In the genomic region with DNA sequence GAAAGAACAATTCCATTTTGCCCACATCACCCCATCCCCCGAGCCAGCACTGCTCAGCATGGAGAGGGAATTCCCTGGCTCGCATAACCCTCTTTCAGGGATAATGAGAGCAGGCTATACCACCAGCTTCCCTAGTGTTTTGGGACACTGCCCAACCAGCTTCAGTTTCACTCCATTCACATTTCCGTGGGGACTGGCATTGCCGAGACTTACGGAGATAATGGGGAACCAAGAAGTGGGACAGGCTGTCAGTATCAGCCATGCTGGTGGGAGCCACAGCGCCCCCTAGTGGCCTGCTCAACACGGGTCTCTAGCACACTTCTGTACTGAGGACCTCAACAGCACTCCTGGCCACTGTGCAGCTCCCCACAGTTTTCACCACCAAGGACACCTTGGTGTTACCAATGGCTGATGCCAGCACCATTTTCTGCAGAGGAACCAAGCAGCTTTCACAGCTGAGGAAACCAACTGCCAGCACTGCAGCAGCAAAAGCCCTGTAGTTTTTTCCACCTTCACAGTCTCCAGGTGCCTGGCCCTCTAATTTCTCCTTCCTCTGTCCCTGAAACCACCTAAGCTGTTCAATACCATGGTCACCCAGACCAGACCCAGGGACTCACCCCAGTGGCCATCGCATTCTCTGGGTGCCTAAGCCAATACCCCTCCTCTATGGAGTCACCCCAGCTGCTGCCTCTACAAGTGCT, we compare ENCODE assay signal across 2 cellular contexts.
TF ChIP-seq lines count a peak whose summit lies in the region.

No MANE protein-coding gene starts in this region.

TF ChIP-seq in A549, 52 proteins besides CTCF, POLR2A, EP300 and RAD21:
- TF ChIP-seq, protein P1, sequence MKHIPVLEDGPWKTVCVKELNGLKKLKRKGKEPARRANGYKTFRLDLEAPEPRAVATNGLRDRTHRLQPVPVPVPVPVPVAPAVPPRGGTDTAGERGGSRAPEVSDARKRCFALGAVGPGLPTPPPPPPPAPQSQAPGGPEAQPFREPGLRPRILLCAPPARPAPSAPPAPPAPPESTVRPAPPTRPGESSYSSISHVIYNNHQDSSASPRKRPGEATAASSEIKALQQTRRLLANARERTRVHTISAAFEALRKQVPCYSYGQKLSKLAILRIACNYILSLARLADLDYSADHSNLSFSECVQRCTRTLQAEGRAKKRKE (CRISPR knock-in tag; IDR thresholded peaks at IDR 0.05; ENCODE audit: low read depth): no peak
- TF ChIP-seq RNF2 (IDR thresholded peaks at IDR 0.05; ENCODE audit: borderline replicate concordance, low read depth) (no peak), TFCP2L1 (CRISPR knock-in tag; IDR thresholded peaks at IDR 0.05) (no peak), BHLHE40 (IDR thresholded peaks at IDR 0.05; ENCODE audit: low read depth, low read length) (no peak), RFX5 (IDR thresholded peaks at IDR 0.05) (no peak), SMC3 (IDR thresholded peaks at IDR 0.05) (peak; percentile 50; the same call in 2 of the 3 replicates)
- TF ChIP-seq, protein P2, sequence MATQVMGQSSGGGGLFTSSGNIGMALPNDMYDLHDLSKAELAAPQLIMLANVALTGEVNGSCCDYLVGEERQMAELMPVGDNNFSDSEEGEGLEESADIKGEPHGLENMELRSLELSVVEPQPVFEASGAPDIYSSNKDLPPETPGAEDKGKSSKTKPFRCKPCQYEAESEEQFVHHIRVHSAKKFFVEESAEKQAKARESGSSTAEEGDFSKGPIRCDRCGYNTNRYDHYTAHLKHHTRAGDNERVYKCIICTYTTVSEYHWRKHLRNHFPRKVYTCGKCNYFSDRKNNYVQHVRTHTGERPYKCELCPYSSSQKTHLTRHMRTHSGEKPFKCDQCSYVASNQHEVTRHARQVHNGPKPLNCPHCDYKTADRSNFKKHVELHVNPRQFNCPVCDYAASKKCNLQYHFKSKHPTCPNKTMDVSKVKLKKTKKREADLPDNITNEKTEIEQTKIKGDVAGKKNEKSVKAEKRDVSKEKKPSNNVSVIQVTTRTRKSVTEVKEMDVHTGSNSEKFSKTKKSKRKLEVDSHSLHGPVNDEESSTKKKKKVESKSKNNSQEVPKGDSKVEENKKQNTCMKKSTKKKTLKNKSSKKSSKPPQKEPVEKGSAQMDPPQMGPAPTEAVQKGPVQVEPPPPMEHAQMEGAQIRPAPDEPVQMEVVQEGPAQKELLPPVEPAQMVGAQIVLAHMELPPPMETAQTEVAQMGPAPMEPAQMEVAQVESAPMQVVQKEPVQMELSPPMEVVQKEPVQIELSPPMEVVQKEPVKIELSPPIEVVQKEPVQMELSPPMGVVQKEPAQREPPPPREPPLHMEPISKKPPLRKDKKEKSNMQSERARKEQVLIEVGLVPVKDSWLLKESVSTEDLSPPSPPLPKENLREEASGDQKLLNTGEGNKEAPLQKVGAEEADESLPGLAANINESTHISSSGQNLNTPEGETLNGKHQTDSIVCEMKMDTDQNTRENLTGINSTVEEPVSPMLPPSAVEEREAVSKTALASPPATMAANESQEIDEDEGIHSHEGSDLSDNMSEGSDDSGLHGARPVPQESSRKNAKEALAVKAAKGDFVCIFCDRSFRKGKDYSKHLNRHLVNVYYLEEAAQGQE (IDR thresholded peaks at IDR 0.05): no peak
- TF ChIP-seq, protein P3, sequence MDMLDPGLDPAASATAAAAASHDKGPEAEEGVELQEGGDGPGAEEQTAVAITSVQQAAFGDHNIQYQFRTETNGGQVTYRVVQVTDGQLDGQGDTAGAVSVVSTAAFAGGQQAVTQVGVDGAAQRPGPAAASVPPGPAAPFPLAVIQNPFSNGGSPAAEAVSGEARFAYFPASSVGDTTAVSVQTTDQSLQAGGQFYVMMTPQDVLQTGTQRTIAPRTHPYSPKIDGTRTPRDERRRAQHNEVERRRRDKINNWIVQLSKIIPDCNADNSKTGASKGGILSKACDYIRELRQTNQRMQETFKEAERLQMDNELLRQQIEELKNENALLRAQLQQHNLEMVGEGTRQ (IDR thresholded peaks at IDR 0.05): no peak
- TF ChIP-seq, protein P4, sequence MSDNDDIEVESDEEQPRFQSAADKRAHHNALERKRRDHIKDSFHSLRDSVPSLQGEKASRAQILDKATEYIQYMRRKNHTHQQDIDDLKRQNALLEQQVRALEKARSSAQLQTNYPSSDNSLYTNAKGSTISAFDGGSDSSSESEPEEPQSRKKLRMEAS (IDR thresholded peaks at IDR 0.05): 0 out of 2 replicates have a peak, but pooled peaks have one; percentile 51

TF ChIP-seq in GM12878, 131 proteins besides CTCF, POLR2A, EP300 and RAD21 (continues in another document):
- peak; percentile 63; the same call in 1 of the 2 replicates for TF ChIP-seq SMC3 (IDR thresholded peaks at IDR 0.05; ENCODE audit: borderline replicate concordance, low read length)
- 0 out of 2 replicates have a peak, but pooled peaks have one; percentile 33 for TF ChIP-seq GATAD2B (conservative IDR thresholded peaks at IDR 0.05; ENCODE audit: low read depth)
- peak; percentile 90 for TF ChIP-seq YY1 (IDR thresholded peaks at IDR 0.05; ENCODE audit: low read depth, low read length)
- 0 out of 2 replicates have a peak, but pooled peaks have one; percentile 57 for TF ChIP-seq IRF4 (IDR thresholded peaks at IDR 0.05; ENCODE audit: low read depth, low read length)
- TF ChIP-seq MYC (IDR thresholded peaks at IDR 0.05; ENCODE audit: insufficient read depth, insufficient read length, insufficient replicate concordance, low read length, severe bottlenecking): no peak
- TF ChIP-seq CREM (IDR thresholded peaks at IDR 0.05; ENCODE audit: low read depth): no peak
- TF ChIP-seq, protein P5, sequence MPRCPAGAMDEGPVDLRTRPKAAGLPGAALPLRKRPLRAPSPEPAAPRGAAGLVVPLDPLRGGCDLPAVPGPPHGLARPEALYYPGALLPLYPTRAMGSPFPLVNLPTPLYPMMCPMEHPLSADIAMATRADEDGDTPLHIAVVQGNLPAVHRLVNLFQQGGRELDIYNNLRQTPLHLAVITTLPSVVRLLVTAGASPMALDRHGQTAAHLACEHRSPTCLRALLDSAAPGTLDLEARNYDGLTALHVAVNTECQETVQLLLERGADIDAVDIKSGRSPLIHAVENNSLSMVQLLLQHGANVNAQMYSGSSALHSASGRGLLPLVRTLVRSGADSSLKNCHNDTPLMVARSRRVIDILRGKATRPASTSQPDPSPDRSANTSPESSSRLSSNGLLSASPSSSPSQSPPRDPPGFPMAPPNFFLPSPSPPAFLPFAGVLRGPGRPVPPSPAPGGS (IDR thresholded peaks at IDR 0.05; ENCODE audit: borderline replicate concordance, insufficient read depth, low read depth, low read length, poor library complexity, severe bottlenecking): no peak
- TF ChIP-seq FOS (IDR thresholded peaks at IDR 0.05; ENCODE audit: borderline replicate concordance, extremely low read depth, insufficient read length): no peak
- TF ChIP-seq, protein P6, sequence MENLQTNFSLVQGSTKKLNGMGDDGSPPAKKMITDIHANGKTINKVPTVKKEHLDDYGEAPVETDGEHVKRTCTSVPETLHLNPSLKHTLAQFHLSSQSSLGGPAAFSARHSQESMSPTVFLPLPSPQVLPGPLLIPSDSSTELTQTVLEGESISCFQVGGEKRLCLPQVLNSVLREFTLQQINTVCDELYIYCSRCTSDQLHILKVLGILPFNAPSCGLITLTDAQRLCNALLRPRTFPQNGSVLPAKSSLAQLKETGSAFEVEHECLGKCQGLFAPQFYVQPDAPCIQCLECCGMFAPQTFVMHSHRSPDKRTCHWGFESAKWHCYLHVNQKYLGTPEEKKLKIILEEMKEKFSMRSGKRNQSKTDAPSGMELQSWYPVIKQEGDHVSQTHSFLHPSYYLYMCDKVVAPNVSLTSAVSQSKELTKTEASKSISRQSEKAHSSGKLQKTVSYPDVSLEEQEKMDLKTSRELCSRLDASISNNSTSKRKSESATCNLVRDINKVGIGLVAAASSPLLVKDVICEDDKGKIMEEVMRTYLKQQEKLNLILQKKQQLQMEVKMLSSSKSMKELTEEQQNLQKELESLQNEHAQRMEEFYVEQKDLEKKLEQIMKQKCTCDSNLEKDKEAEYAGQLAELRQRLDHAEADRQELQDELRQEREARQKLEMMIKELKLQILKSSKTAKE (IDR thresholded peaks at IDR 0.05; ENCODE audit: low read depth, poor library complexity, severe bottlenecking): no peak
- TF ChIP-seq IKZF1 (conservative IDR thresholded peaks at IDR 0.05): peak; percentile 60
- no peak for TF ChIP-seq BCL11A (IDR thresholded peaks at IDR 0.05; ENCODE audit: low read depth, low read length)
- TF ChIP-seq, protein P7, sequence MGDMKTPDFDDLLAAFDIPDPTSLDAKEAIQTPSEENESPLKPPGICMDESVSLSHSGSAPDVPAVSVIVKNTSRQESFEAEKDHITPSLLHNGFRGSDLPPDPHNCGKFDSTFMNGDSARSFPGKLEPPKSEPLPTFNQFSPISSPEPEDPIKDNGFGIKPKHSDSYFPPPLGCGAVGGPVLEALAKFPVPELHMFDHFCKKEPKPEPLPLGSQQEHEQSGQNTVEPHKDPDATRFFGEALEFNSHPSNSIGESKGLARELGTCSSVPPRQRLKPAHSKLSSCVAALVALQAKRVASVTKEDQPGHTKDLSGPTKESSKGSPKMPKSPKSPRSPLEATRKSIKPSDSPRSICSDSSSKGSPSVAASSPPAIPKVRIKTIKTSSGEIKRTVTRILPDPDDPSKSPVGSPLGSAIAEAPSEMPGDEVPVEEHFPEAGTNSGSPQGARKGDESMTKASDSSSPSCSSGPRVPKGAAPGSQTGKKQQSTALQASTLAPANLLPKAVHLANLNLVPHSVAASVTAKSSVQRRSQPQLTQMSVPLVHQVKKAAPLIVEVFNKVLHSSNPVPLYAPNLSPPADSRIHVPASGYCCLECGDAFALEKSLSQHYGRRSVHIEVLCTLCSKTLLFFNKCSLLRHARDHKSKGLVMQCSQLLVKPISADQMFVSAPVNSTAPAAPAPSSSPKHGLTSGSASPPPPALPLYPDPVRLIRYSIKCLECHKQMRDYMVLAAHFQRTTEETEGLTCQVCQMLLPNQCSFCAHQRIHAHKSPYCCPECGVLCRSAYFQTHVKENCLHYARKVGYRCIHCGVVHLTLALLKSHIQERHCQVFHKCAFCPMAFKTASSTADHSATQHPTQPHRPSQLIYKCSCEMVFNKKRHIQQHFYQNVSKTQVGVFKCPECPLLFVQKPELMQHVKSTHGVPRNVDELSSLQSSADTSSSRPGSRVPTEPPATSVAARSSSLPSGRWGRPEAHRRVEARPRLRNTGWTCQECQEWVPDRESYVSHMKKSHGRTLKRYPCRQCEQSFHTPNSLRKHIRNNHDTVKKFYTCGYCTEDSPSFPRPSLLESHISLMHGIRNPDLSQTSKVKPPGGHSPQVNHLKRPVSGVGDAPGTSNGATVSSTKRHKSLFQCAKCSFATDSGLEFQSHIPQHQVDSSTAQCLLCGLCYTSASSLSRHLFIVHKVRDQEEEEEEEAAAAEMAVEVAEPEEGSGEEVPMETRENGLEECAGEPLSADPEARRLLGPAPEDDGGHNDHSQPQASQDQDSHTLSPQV (IDR thresholded peaks at IDR 0.05): no peak
- TF ChIP-seq RUNX3 (IDR thresholded peaks at IDR 0.05; ENCODE audit: low read length): no peak; the same call in 1 of the 2 replicates
- no peak for TF ChIP-seq KDM1A (IDR thresholded peaks at IDR 0.05; ENCODE audit: borderline replicate concordance)
- TF ChIP-seq ETV6 (conservative IDR thresholded peaks at IDR 0.05 in 1 of 2, IDR thresholded peaks at IDR 0.05 in 1 of 2; ENCODE audit: borderline replicate concordance in 1 of 2, low read depth in 1 of 2): no peak
- no peak; the same call in 1 of the 2 replicates for TF ChIP-seq SPI1 (IDR thresholded peaks at IDR 0.05; ENCODE audit: borderline replicate concordance, insufficient read depth, low read depth, low read length)
- TF ChIP-seq LARP7 (IDR thresholded peaks at IDR 0.05): peak; percentile 50; the same call in 1 of the 2 replicates
- TF ChIP-seq SREBF2 (IDR thresholded peaks at IDR 0.05; ENCODE audit: low read length): no peak
- no peak for TF ChIP-seq NRF1 (conservative IDR thresholded peaks at IDR 0.05; ENCODE audit: low read depth, low read length)
- TF ChIP-seq TBL1XR1 (IDR thresholded peaks at IDR 0.05; ENCODE audit: low read depth, low read length): no peak
- no peak for TF ChIP-seq WRNIP1 (IDR thresholded peaks at IDR 0.05; ENCODE audit: borderline replicate concordance, low read depth, low read length)
- TF ChIP-seq, protein P8, sequence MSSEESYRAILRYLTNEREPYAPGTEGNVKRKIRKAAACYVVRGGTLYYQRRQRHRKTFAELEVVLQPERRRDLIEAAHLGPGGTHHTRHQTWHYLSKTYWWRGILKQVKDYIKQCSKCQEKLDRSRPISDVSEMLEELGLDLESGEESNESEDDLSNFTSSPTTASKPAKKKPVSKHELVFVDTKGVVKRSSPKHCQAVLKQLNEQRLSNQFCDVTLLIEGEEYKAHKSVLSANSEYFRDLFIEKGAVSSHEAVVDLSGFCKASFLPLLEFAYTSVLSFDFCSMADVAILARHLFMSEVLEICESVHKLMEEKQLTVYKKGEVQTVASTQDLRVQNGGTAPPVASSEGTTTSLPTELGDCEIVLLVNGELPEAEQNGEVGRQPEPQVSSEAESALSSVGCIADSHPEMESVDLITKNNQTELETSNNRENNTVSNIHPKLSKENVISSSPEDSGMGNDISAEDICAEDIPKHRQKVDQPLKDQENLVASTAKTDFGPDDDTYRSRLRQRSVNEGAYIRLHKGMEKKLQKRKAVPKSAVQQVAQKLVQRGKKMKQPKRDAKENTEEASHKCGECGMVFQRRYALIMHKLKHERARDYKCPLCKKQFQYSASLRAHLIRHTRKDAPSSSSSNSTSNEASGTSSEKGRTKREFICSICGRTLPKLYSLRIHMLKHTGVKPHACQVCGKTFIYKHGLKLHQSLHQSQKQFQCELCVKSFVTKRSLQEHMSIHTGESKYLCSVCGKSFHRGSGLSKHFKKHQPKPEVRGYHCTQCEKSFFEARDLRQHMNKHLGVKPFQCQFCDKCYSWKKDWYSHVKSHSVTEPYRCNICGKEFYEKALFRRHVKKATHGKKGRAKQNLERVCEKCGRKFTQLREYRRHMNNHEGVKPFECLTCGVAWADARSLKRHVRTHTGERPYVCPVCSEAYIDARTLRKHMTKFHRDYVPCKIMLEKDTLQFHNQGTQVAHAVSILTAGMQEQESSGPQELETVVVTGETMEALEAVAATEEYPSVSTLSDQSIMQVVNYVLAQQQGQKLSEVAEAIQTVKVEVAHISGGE (CRISPR knock-in tag; IDR thresholded peaks at IDR 0.05): no peak
- TF ChIP-seq, protein P3 (IDR thresholded peaks at IDR 0.05; ENCODE audit: borderline replicate concordance, low read depth, low read length): no peak
- no peak for TF ChIP-seq RBBP5 (conservative IDR thresholded peaks at IDR 0.05)
- no peak for TF ChIP-seq CBFB (IDR thresholded peaks at IDR 0.05; ENCODE audit: low read depth)
- peak; percentile 66; the same call in 1 of the 2 replicates for TF ChIP-seq SMARCA5 (IDR thresholded peaks at IDR 0.05)
- no peak for TF ChIP-seq SRF (IDR thresholded peaks at IDR 0.05; ENCODE audit: low read depth in 2 of 2, low read length in 2 of 2)
- TF ChIP-seq KLF5 (IDR thresholded peaks at IDR 0.05; ENCODE audit: partially characterized antibody): no peak
